Comparison of ENCODE assay signal across 8 cellular contexts in the genomic region with DNA sequence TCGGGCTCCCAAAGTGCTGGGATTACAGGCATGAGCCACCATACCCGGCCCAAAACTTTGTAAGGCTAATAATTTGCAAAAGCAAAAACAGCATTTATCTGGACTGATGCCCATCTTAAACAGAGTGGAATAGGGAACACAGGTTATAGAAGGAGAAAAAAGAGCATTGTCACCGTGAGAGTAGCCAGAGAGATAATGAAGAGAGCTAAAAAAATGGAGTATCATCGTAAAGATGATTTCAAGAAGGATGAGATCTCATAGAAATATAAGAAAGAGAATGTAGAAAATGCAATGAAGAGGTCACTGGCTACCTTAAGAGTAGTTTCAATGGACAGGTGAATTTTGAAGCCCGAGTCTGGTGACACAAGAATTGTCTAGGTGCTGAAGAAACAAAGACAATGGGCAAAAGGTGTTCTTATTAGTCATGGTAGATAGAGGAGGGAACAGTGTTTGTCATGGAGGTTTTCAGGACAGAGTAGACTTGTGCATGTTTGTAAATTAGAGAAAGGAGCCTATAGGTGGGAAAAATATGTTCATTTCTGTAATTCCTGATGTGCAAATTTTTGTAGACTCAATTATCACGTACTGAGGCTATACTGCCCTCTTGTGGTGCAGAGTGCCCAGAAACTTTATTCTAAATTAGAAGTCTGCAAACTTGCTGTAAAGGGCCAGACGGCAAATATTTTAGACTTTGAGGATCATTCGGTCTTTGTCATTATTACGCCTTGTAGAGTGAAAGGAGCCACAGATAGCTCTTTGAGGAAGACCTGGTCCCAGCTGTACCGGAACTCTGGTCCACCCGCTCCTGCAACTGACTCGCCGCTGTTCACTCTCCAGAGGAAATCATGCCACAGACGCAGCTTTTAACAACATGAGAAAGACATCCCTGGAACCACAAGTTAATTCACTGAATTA. TPM values are rescaled to one million over a fixed set of nuclear protein-coding genes. Genes with fewer than 3 reads are reported as not detected.
DNase-seq lines count a peak whose midpoint lies in the region; ATAC-seq, FAIRE-seq and TF ChIP-seq lines count a peak whose summit lies in the region.

No MANE protein-coding gene starts in this region.

- TF ChIP-seq RAD21 in A549 (conservative IDR thresholded peaks at IDR 0.05 in 1 of 2, IDR thresholded peaks at IDR 0.05 in 1 of 2): peak; percentile 80 to 83

- H3K4me2 ChIP-seq in A549: peak overlapping the region; percentile 61

- intact Hi-C loops in activated CD4-positive, alpha-beta T cell treated with anti-CD3 and anti-CD28 coated beads for 36 hours (cut with DNase I, micrococcal nuclease): loop anchor here (1.0 to 5.0 kb wide), 7 partner anchors 32 to 248 kb away; a partner anchor contains a TSS

- CTCF ChIA-PET in A549 (lab: Yijun Ruan, JAX): interaction anchor here (0.6 to 3.8 kb wide), 42 partner anchors 8 to 735 kb away, joined by 3 to 28 read pairs (median 4); a partner anchor contains a TSS
- CTCF ChIA-PET in activated CD4-positive, alpha-beta T cell treated with anti-CD3 and anti-CD28 coated beads for 36 hours (lab: Charles Lee): interaction anchor here (0.6 to 3.5 kb wide), 30 partner anchors 9 to 881 kb away, joined by 3 to 24 read pairs (median 5); a partner anchor contains a TSS

- peak; percentile 93 for TF ChIP-seq CTCF in A549 (IDR thresholded peaks at IDR 0.05)
- TF ChIP-seq CTCF in GM12875 (IDR thresholded peaks at IDR 0.05; ENCODE audit: borderline replicate concordance, insufficient read depth, low read depth, low read length): peak; percentile 45; the same call in 1 of the 2 replicates
- TF ChIP-seq CTCF in coronary artery (IDR thresholded peaks at IDR 0.05): peak; percentile 53

- POLR2A ChIA-PET in A549 (lab: Yijun Ruan, JAX): no interaction called here
- POLR2A ChIA-PET in activated CD4-positive, alpha-beta T cell treated with anti-CD3 and anti-CD28 coated beads for 36 hours (lab: Charles Lee): no interaction called here

- no peaks in the 10 kb centered on the region for H3K9me3 ChIP-seq in A549

- peaks cover 20% of the 10 kb centered on the region for H3K27me3 Mint-ChIP-seq in activated CD4-positive, alpha-beta T cell treated with anti-CD3 and anti-CD28 coated beads for 36 hours
- H3K27me3 Mint-ChIP-seq in stimulated activated memory B cell treated with anti-CD40 and anti-IgM and Interleukin-4, amounts not matched to agents 10 μg/mL and 1 μg/mL and 100 μg/mL, for 72 hours: peaks cover 17% of the 10 kb centered on the region

- DNase-seq in A549 (ENCODE audit: low read depth in 1 of 2, low spot score in 1 of 2) (peak; percentile 25 to 60), NCI-H2196 treated with DMSO at 0.1 percent for 48 hours (lab: John Stamatoyannopoulos, UW; ENCODE audit: unreplicated experiment) (peak; percentile 11), coronary artery (ENCODE audit: low spot score) (no peak), middle frontal gyrus (ENCODE audit: extremely low spot score, low spot score) (peak; percentile 44)
- DNase-seq in activated CD4-positive, alpha-beta T cell treated with anti-CD3 and anti-CD28 coated beads for 36 hours: peak; percentile 80

- TF ChIP-seq EP300 in A549 (IDR thresholded peaks at IDR 0.05): no peak

- no peaks in the 10 kb centered on the region for H3K4me1 ChIP-seq in A549

- no peak overlapping the region for H3K4me3 ChIP-seq in A549
- no peak overlapping the region for H3K4me3 ChIP-seq in GM12875 (ENCODE audit: low read depth, low read length)
- no peak overlapping the region for H3K4me3 ChIP-seq in coronary artery

- no peaks in the 10 kb centered on the region for H3K36me3 Mint-ChIP-seq in activated CD4-positive, alpha-beta T cell treated with anti-CD3 and anti-CD28 coated beads for 36 hours (ENCODE audit: low read depth)
- no peaks in the 10 kb centered on the region for H3K36me3 Mint-ChIP-seq in stimulated activated memory B cell treated with anti-CD40 and anti-IgM and Interleukin-4, amounts not matched to agents 10 μg/mL and 1 μg/mL and 100 μg/mL, for 72 hours

- ATAC-seq in A549 (peak; percentile 34 to 71; a peak in 3 of 6 replicates), GM18517 (IDR thresholded peaks at IDR 0.05; ENCODE audit: unreplicated experiment) (no peak)
- peak; percentile 66 for ATAC-seq in activated CD4-positive, alpha-beta T cell treated with anti-CD3 and anti-CD28 coated beads for 36 hours
- no peak for ATAC-seq in stimulated activated memory B cell treated with anti-CD40 and anti-IgM and Interleukin-4, amounts not matched to agents 10 μg/mL and 1 μg/mL and 100 μg/mL, for 72 hours

- FAIRE-seq in A549 (lab: Jason Lieb, UNC): no peak

- peak overlapping the region; percentile 50 for H3K4me3 Mint-ChIP-seq in activated CD4-positive, alpha-beta T cell treated with anti-CD3 and anti-CD28 coated beads for 36 hours
- H3K4me3 Mint-ChIP-seq in stimulated activated memory B cell treated with anti-CD40 and anti-IgM and Interleukin-4, amounts not matched to agents 10 μg/mL and 1 μg/mL and 100 μg/mL, for 72 hours: peak overlapping the region; percentile 45

- no peak for TF ChIP-seq POLR2A in A549 (IDR thresholded peaks at IDR 0.05; ENCODE audit: low read length)

- peak overlapping the region; percentile 23 for H3K27ac Mint-ChIP-seq in activated CD4-positive, alpha-beta T cell treated with anti-CD3 and anti-CD28 coated beads for 36 hours
- H3K27ac Mint-ChIP-seq in stimulated activated memory B cell treated with anti-CD40 and anti-IgM and Interleukin-4, amounts not matched to agents 10 μg/mL and 1 μg/mL and 100 μg/mL, for 72 hours: peak overlapping the region; percentile 15

- H3K27ac ChIP-seq in A549 (peak overlapping the region in 1 of 2 experiments; percentile 9; a peak in 1 of 6 replicates), coronary artery (no peak overlapping the region)

- peaks cover 10% of the 10 kb centered on the region for H3K4me1 Mint-ChIP-seq in activated CD4-positive, alpha-beta T cell treated with anti-CD3 and anti-CD28 coated beads for 36 hours
- H3K4me1 Mint-ChIP-seq in stimulated activated memory B cell treated with anti-CD40 and anti-IgM and Interleukin-4, amounts not matched to agents 10 μg/mL and 1 μg/mL and 100 μg/mL, for 72 hours: peaks cover 12% of the 10 kb centered on the region

- no peaks in the 10 kb centered on the region for H3K9me3 Mint-ChIP-seq in activated CD4-positive, alpha-beta T cell treated with anti-CD3 and anti-CD28 coated beads for 36 hours (ENCODE audit: low read depth)
- no peaks in the 10 kb centered on the region for H3K9me3 Mint-ChIP-seq in stimulated activated memory B cell treated with anti-CD40 and anti-IgM and Interleukin-4, amounts not matched to agents 10 μg/mL and 1 μg/mL and 100 μg/mL, for 72 hours

- WGBS in A549 (ENCODE audit: missing lambda C conversion rate): 34% methylated on average over 14 of the region's 14 CpGs

TF ChIP-seq in A549, 52 proteins besides CTCF, POLR2A, EP300 and RAD21:
- TF ChIP-seq CBX2 (IDR thresholded peaks at IDR 0.05; ENCODE audit: borderline replicate concordance, low read depth) (no peak), SMC3 (IDR thresholded peaks at IDR 0.05) (peak; percentile 67)

RNA-seq across cellular contexts. Expression of a gene that starts 8.1 kb away (rescaled TPM):
- polyA plus RNA-seq in A549 (2011; rRNA removed) (114 and 123 TPM in 2 replicates), A549 (2017; fragmentation: RNase III; extraction: RNeasy Plus Mini Kit Qiagen cat#74134 plus additional on column Dnase treatment) (46.3 to 49.4 TPM (median 48.4 TPM) in 3 replicates)
- polyA plus RNA-seq in A549 (2012; cell fraction: cytosol; rRNA removed): 61.0 and 67.8 TPM in 2 replicates
- 40.6 and 60.6 TPM in 2 replicates for polyA plus RNA-seq in A549 (2012; cell fraction: nucleus; rRNA removed)
- 107 and 128 TPM in 2 replicates for polyA minus RNA-seq in A549 (2011; rRNA and poly(A)+ RNA removed)
- total RNA-seq in activated CD4-positive, alpha-beta T cell treated with anti-CD3 and anti-CD28 coated beads for 36 hours: 10 to 100 TPM; 68.6 to 71.0 TPM

RNA-seq across cellular contexts. Expression of a gene that starts 27.2 kb away (rescaled TPM):
- polyA plus RNA-seq in A549 (2011; rRNA removed): 0.47 and 1.0 TPM in 2 replicates
- 0.45 and 0.60 TPM in 2 replicates for polyA plus RNA-seq in A549 (2012; cell fraction: cytosol; rRNA removed)
- 2.9 and 3.3 TPM in 2 replicates for polyA plus RNA-seq in A549 (2012; cell fraction: nucleus; rRNA removed)
- polyA plus RNA-seq in A549 (2017; fragmentation: RNase III; extraction: RNeasy Plus Mini Kit Qiagen cat#74134 plus additional on column Dnase treatment): 0.33 to 0.63 TPM (median 0.44 TPM) in 3 replicates
- 0.73 and 1.6 TPM in 2 replicates for polyA minus RNA-seq in A549 (2011; rRNA and poly(A)+ RNA removed)
- total RNA-seq in activated CD4-positive, alpha-beta T cell treated with anti-CD3 and anti-CD28 coated beads for 36 hours: 10 to 100 TPM; 51.2 to 56.4 TPM

RNA-seq across cellular contexts. Expression of a gene that starts 32.0 kb away (rescaled TPM):
- polyA plus RNA-seq in A549 (2011; rRNA removed) (15.9 and 19.0 TPM in 2 replicates), A549 (2017; fragmentation: RNase III; extraction: RNeasy Plus Mini Kit Qiagen cat#74134 plus additional on column Dnase treatment) (16.5 to 19.3 TPM (median 19.3 TPM) in 3 replicates)
- 14.2 and 15.8 TPM in 2 replicates for polyA plus RNA-seq in A549 (2012; cell fraction: cytosol; rRNA removed)
- 18.7 and 19.8 TPM in 2 replicates for polyA plus RNA-seq in A549 (2012; cell fraction: nucleus; rRNA removed)
- polyA minus RNA-seq in A549 (2011; rRNA and poly(A)+ RNA removed): 13.1 and 19.2 TPM in 2 replicates
- 10 to 100 TPM; 15.4 to 19.0 TPM for total RNA-seq in activated CD4-positive, alpha-beta T cell treated with anti-CD3 and anti-CD28 coated beads for 36 hours

RNA-seq across cellular contexts. Expression of a gene that starts 41.0 kb away (rescaled TPM):
- 131 and 149 TPM in 2 replicates for polyA plus RNA-seq in A549 (2011; rRNA removed)
- 64.2 and 82.2 TPM in 2 replicates for polyA plus RNA-seq in A549 (2012; cell fraction: cytosol; rRNA removed)
- polyA plus RNA-seq in A549 (2012; cell fraction: nucleus; rRNA removed): 28.4 and 37.9 TPM in 2 replicates
- polyA plus RNA-seq in A549 (2017; fragmentation: RNase III; extraction: RNeasy Plus Mini Kit Qiagen cat#74134 plus additional on column Dnase treatment): 51.4 to 56.4 TPM (median 55.2 TPM) in 3 replicates
- polyA minus RNA-seq in A549 (2011; rRNA and poly(A)+ RNA removed): 152 and 176 TPM in 2 replicates
- total RNA-seq in activated CD4-positive, alpha-beta T cell treated with anti-CD3 and anti-CD28 coated beads for 36 hours: 10 to 100 TPM; 65.4 to 85.1 TPM

Comparison
In these comparisons a context has a peak if more than half of its experiments do, and no peak if none do; other contexts are left out.
1. ATAC-seq: peak in A549 (2 of 2) and activated CD4-positive, alpha-beta T cell treated with anti-CD3 and anti-CD28 coated beads for 36 hours (single experiment); none in stimulated activated memory B cell treated with anti-CD40 and anti-IgM and Interleukin-4, amounts not matched to agents 10 μg/mL and 1 μg/mL and 100 μg/mL, for 72 hours (single experiment) and GM18517 (single experiment).
2. Peak in every context shown above with its lines, with median percentiles within 50 percentile points of each other: CTCF ChIP-seq.